Comparison of ENCODE assay signal across 17 cellular contexts in genomic region chr5:152953788-152954483, GRCh38.
DNase-seq lines count a peak whose midpoint lies in the region; ATAC-seq and TF ChIP-seq lines count a peak whose summit lies in the region.
"Had no signal": no experiment of that assay in that cellular context is flagged by ENCODE, and none has a peak within 500 bp of the region (broad histone marks: within the 10 kb centered on the region; RNA-seq: fewer than 3 reads in every experiment).

No MANE protein-coding gene starts in this region.

- peaks cover 0 to 12% (median 5%) of the 10 kb centered on the region in 4 donors for H3K4me1 ChIP-seq in right lobe of liver
- no peaks in the 10 kb centered on the region for H3K4me1 ChIP-seq in smooth muscle cell (ENCODE audit: low read depth)
- H3K4me1 ChIP-seq: A549 had no signal

- peak in 3 of 4 donors; percentile 16 to 29 (median 28) for TF ChIP-seq CTCF in right lobe of liver (IDR thresholded peaks at IDR 0.05)
- TF ChIP-seq CTCF in smooth muscle cell (IDR thresholded peaks at IDR 0.05; ENCODE audit: borderline replicate concordance, insufficient read depth, poor library complexity, severe bottlenecking): no peak

- peak overlapping the region in 2 of 3 donors; percentile 51 to 62 for H3K27ac ChIP-seq in right lobe of liver
- H3K27ac ChIP-seq in smooth muscle cell (ENCODE audit: low read depth): no peak overlapping the region
- H3K27ac ChIP-seq: A549, GM23248 had no signal

- no peaks in the 10 kb centered on the region for H3K9me3 ChIP-seq in right lobe of liver
- H3K9me3 ChIP-seq in smooth muscle cell (replicated peaks; ENCODE audit: low read depth): no peaks in the 10 kb centered on the region
- H3K9me3 ChIP-seq: A549 had no signal

- no peaks in the 10 kb centered on the region for H4K20me1 ChIP-seq in smooth muscle cell (ENCODE audit: low read depth)

- WGBS in right lobe of liver (ENCODE audit: insufficient coverage, low coverage, low lambda C conversion rate, missing lambda C conversion rate): 18% methylated on average over 8 of the region's 8 CpGs
- 89% methylated on average over 8 of the region's 8 CpGs for WGBS in smooth muscle cell (ENCODE audit: low lambda C conversion rate)

- no peaks in the 10 kb centered on the region for H3K79me2 ChIP-seq in smooth muscle cell (ENCODE audit: low read depth)

- ATAC-seq in right lobe of liver (peak; percentile 87 to 91 (median 90)), GM18861 (IDR thresholded peaks at IDR 0.05; ENCODE audit: unreplicated experiment) (no peak)
- ATAC-seq: A549 had no signal

- no peak overlapping the region for H3K4me3 ChIP-seq in right lobe of liver
- H3K4me3 ChIP-seq in smooth muscle cell: no peak overlapping the region
- H3K4me3 ChIP-seq: A549, GM23248 had no signal

- intact Hi-C loops in right lobe of liver (cut with DNase I): no loop called here

- H3K36me3 ChIP-seq in right lobe of liver (no peaks in the 10 kb centered on the region), smooth muscle cell (ENCODE audit: low read depth) (no peaks in the 10 kb centered on the region)

- no peaks in the 10 kb centered on the region for H3K27me3 ChIP-seq in right lobe of liver
- H3K27me3 ChIP-seq in smooth muscle cell (ENCODE audit: low read depth): no peaks in the 10 kb centered on the region

- H2AFZ ChIP-seq in smooth muscle cell (ENCODE audit: low read depth): no peak overlapping the region
- H2AFZ ChIP-seq: GM23248 had no signal

- peak; percentile 16 for DNase-seq in NCI-H2227 treated with DMSO at 0.1 percent for 48 hours (lab: John Stamatoyannopoulos, UW)
- no peak for DNase-seq in NCI-H2227 (lab: John Stamatoyannopoulos, UW; ENCODE audit: unreplicated experiment)
- peak; percentile 18 for DNase-seq in NCI-H69 (lab: John Stamatoyannopoulos, UW)
- peak in 1 of 3 donors; percentile 56 for DNase-seq in right lobe of liver
- no peak for DNase-seq in smooth muscle cell (lab: John Stamatoyannopoulos, UW; ENCODE audit: unreplicated experiment)
- DNase-seq: 8988T; C1 segment of cervical spinal cord; Calu3; CD4-positive, alpha-beta memory T cell; COR-L47; DMS53; DMS79 treated with DMSO at 0.1 percent for 48 hours; GM23248; H7; HCEC 1CT had no signal

- H3F3A ChIP-seq in smooth muscle cell (ENCODE audit: low read depth): no peaks in the 10 kb centered on the region

- TF ChIP-seq POLR2A in right lobe of liver (IDR thresholded peaks at IDR 0.05): peak; percentile 32

- H3K9ac ChIP-seq in smooth muscle cell (ENCODE audit: low read depth): no peak overlapping the region
- H3K9ac ChIP-seq: GM23248 had no signal

- no peak overlapping the region for H3K4me2 ChIP-seq in smooth muscle cell
- H3K4me2 ChIP-seq: A549 had no signal

Comparison
In these comparisons a context has a peak if more than half of its experiments do, and no peak if none do; other contexts are left out.
1. DNase-seq: peak in NCI-H2227 treated with DMSO at 0.1 percent for 48 hours (single experiment) and NCI-H69 (single experiment); none in NCI-H2227 (single experiment) and smooth muscle cell (single experiment).